32 cellular contexts compared by ENCODE assay signal in the genomic region with DNA sequence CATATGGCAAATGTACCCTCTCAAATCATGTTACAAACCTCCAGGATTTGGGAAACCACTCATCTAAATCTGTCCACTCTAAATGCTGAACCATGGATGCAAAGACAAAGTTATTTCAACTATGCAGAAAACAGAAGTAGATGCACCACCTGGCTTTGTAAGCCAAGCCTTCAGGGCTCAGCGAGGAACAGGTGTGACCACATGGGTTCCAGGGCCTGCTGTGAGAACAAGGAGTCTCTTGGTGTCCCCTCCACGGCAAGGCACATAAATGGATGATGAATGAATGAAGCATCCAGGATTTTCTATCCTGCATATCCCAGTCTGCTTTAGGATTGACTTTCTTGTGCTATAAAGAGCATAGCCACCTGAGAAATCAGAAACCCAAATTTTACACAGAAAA.
"Had no signal": no experiment of that assay in that cellular context is flagged by ENCODE, and none has a peak within 500 bp of the region (broad histone marks: within the 10 kb centered on the region; RNA-seq: fewer than 3 reads in every experiment).

No MANE protein-coding gene starts in this region.

- H3K4me3 ChIP-seq: adrenal gland, body of pancreas, breast epithelium had no signal

- H3K9me3 ChIP-seq: adrenal gland, body of pancreas had no signal

- H3K36me3 ChIP-seq: adrenal gland, brain microvascular endothelial cell, breast epithelium had no signal

- H3K4me1 ChIP-seq: adrenal gland, body of pancreas, breast epithelium had no signal

- H3K27ac ChIP-seq: adrenal gland, body of pancreas, brain microvascular endothelial cell, breast epithelium, VCaP had no signal

- DNase-seq: activated B cell treated with CpG ODN at 0.5 μM for 24 hours; activated CD4-positive, alpha-beta memory T cell treated with anti-CD3 and anti-CD28 coated beads for 36 hours; activated CD4-positive, alpha-beta T cell treated with anti-CD3 and anti-CD28 coated beads for 4 hours; activated CD4-positive, alpha-beta T cell treated with anti-CD3 and anti-CD28 coated beads, Interleukin-2, amount 10 ng/mL, durations not matched to agents 24 days and 14 days; activated CD4-positive, alpha-beta T cell treated with anti-CD3 and anti-CD28 coated beads, Interleukin-2, amount 50 U/mL, for 1 hour; activated CD4-positive, alpha-beta T cell treated with anti-CD3 and anti-CD28 coated beads, Interleukin-2, amount 50 U/mL, for 4 hours; activated CD4-positive, CD25-positive, alpha-beta regulatory T cell treated with anti-CD3 and anti-CD28 coated beads, Interleukin-2, amount 50 U/mL, for 72 hours; activated CD8-positive, alpha-beta memory T cell treated with anti-CD3 and anti-CD28 coated beads, Interleukin-2, amount 50 U/mL, for 4 hours; activated CD8-positive, alpha-beta T cell treated with anti-CD3 and anti-CD28 coated beads for 36 hours; activated effector memory CD4-positive, alpha-beta T cell treated with anti-CD3 and anti-CD28 coated beads, Interleukin-2, amount 50 U/mL, for 16 hours; activated gamma-delta T cell treated with Interleukin-2 at 50 U/mL for 16 hours; activated naive CD4-positive, alpha-beta T cell; activated naive CD4-positive, alpha-beta T cell treated with anti-CD3 and anti-CD28 coated beads for 36 hours; activated naive CD4-positive, alpha-beta T cell treated with anti-CD3 and anti-CD28 coated beads, Interleukin-2, amount 50 U/mL, for 16 hours; activated naive CD8-positive, alpha-beta T cell treated with anti-CD3 and anti-CD28 coated beads for 36 hours; activated T-cell treated with anti-CD3 and anti-CD28 coated beads for 4 hours; activated T-cell treated with anti-CD3 and anti-CD28 coated beads, Interleukin-2, amount 50 U/mL, for 1 hour; activated T-cell treated with anti-CD3 and anti-CD28 coated beads, Interleukin-2, amount 50 U/mL, for 4 hours; activated T-cell treated with anti-CD3 and anti-CD28 coated beads, Interleukin-2, amount 50 U/mL, for 72 hours; adrenal gland; amniotic stem cell; aorta; body of pancreas; brain microvascular endothelial cell; central memory CD4-positive, alpha-beta T cell; T-helper 1 cell; T-helper 2 cell; T-helper 9 cell had no signal

- H3K27me3 ChIP-seq: adrenal gland, body of pancreas, brain microvascular endothelial cell, breast epithelium had no signal

- ATAC-seq: activated CD8-positive, alpha-beta T cell treated with anti-CD3 and anti-CD28 coated beads for 36 hours; activated naive CD4-positive, alpha-beta T cell treated with anti-CD3 and anti-CD28 coated beads, Interleukin-2, amount 50 U/mL, for 72 hours; activated T-cell treated with anti-CD3 and anti-CD28 coated beads, Interleukin-2, amount 50 U/mL, for 4 hours; activated T-cell treated with anti-CD3 and anti-CD28 coated beads, Interleukin-2, amount 50 U/mL, for 72 hours; activated T-helper 17 cell treated with anti-CD3 and anti-CD28 coated beads, Interleukin-2, amount 50 U/mL, for 72 hours; body of pancreas had no signal
